26 cellular contexts compared by ENCODE assay signal in the genomic region with DNA sequence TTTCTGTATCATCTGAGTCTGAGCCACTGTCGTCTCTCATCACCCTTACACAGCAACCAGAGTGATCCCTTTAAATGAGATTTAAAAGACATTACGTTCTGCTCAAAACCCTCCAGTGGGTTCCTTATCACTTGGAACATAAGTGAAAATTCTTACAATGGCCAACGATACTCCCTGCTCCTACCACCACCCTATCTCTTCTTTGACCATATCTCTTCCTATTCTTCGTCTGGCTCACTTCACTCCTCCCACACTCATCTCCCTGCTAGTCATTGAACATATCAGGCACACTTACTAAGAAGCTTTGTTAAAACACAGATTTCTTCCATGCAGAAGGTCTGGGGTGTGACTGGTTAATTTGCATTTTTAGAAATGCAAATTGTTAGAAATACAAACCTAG.
"Had no signal": no experiment of that assay in that cellular context is flagged by ENCODE, and none has a peak within 500 bp of the region (broad histone marks: within the 10 kb centered on the region; RNA-seq: fewer than 3 reads in every experiment).

No MANE protein-coding gene starts in this region.

- DNase-seq: activated CD4-positive, alpha-beta T cell treated with anti-CD3 and anti-CD28 coated beads for 4 hours; activated CD8-positive, alpha-beta memory T cell treated with anti-CD3 and anti-CD28 coated beads, Interleukin-2, amount 50 U/mL, for 4 hours; activated CD8-positive, alpha-beta T cell treated with anti-CD3 and anti-CD28 coated beads for 36 hours; activated effector memory CD4-positive, alpha-beta T cell treated with Interleukin-2 at 50 U/mL for 16 hours; activated naive CD4-positive, alpha-beta T cell; activated naive CD8-positive, alpha-beta T cell treated with anti-CD3 and anti-CD28 coated beads, Interleukin-2, amount 50 U/mL, for 24 hours; amygdala; MG63; MV-4-11; NCI-H1092 treated with DMSO at 0.1 percent for 48 hours; NCI-H1417 treated with DMSO at 0.1 percent for 48 hours; NCI-H1694 treated with DMSO at 0.1 percent for 48 hours; NCI-H2081; NCI-H446; NCI-H524; PC-9; SHP77 treated with DMSO at 0.1 percent for 48 hours; T-helper 17 cell; T-helper 9 cell had no signal

- H3K27ac Mint-ChIP-seq: activated CD8-positive, alpha-beta T cell treated with anti-CD3 and anti-CD28 coated beads for 36 hours; activated naive CD4-positive, alpha-beta T cell treated with anti-CD3 and anti-CD28 coated beads, Interleukin-2, amount 50 U/mL, for 72 hours; activated naive CD8-positive, alpha-beta T cell treated with anti-CD3 and anti-CD28 coated beads, Interleukin-2, amount 50 U/mL, for 24 hours; activated T-helper 1 cell treated with anti-CD3 and anti-CD28 coated beads, Interleukin-12 subunit alpha, Interleukin-12 subunit beta, Interleukin-2, Interleukin-4 antibody, amounts not matched to agents 30 ng/mL and 10 ng/mL and 1 ng/mL, durations not matched to agents 14 hours and 24 hours and 36 hours; brain; IgD-negative memory B cell; T-helper 17 cell had no signal

- H3K4me2 ChIP-seq: KMS-11, PC-9 had no signal

- H3K36me3 ChIP-seq: cardiac muscle cell, MG63 had no signal

- H3K4me3 ChIP-seq: cardiac muscle cell, MG63, PC-9 had no signal

- H3K36me3 Mint-ChIP-seq: activated naive CD4-positive, alpha-beta T cell treated with anti-CD3 and anti-CD28 coated beads, Interleukin-2, amount 50 U/mL, for 72 hours; brain; IgD-negative memory B cell had no signal

- ATAC-seq: activated CD4-positive, CD25-positive, alpha-beta regulatory T cell treated with anti-CD3 and anti-CD28 coated beads, Interleukin-2, amount 50 U/mL, for 24 hours; T-helper 17 cell had no signal

- H3K4me3 Mint-ChIP-seq: activated CD8-positive, alpha-beta T cell treated with anti-CD3 and anti-CD28 coated beads for 36 hours; activated naive CD8-positive, alpha-beta T cell treated with anti-CD3 and anti-CD28 coated beads, Interleukin-2, amount 50 U/mL, for 24 hours; activated T-helper 1 cell treated with anti-CD3 and anti-CD28 coated beads, Interleukin-12 subunit alpha, Interleukin-12 subunit beta, Interleukin-2, Interleukin-4 antibody, amounts not matched to agents 30 ng/mL and 10 ng/mL and 1 ng/mL, durations not matched to agents 14 hours and 24 hours and 36 hours; brain; IgD-negative memory B cell; T-helper 17 cell had no signal

- H2AFZ ChIP-seq: PC-9 had no signal

- H3K27ac ChIP-seq: cardiac muscle cell, KMS-11, PC-9 had no signal

- H3K9me3 Mint-ChIP-seq: activated CD8-positive, alpha-beta T cell treated with anti-CD3 and anti-CD28 coated beads for 36 hours; activated naive CD8-positive, alpha-beta T cell treated with anti-CD3 and anti-CD28 coated beads, Interleukin-2, amount 50 U/mL, for 24 hours; activated T-helper 1 cell treated with anti-CD3 and anti-CD28 coated beads, Interleukin-12 subunit alpha, Interleukin-12 subunit beta, Interleukin-2, Interleukin-4 antibody, amounts not matched to agents 30 ng/mL and 10 ng/mL and 1 ng/mL, durations not matched to agents 14 hours and 24 hours and 36 hours; IgD-negative memory B cell had no signal

- H3K27me3 Mint-ChIP-seq: activated CD8-positive, alpha-beta T cell treated with anti-CD3 and anti-CD28 coated beads for 36 hours; activated naive CD8-positive, alpha-beta T cell treated with anti-CD3 and anti-CD28 coated beads, Interleukin-2, amount 50 U/mL, for 24 hours had no signal

- H3K27me3 ChIP-seq: cardiac muscle cell, MG63 had no signal

- H3K9ac ChIP-seq: KMS-11 had no signal

- H3K9me3 ChIP-seq: MG63 had no signal
